9 cellular contexts compared by ENCODE assay signal in genomic region chr18:76451475-76452331, GRCh38. TPM values are rescaled to one million over a fixed set of nuclear protein-coding genes. Genes with fewer than 3 reads are reported as not detected.
DNase-seq lines count a peak whose midpoint lies in the region; ATAC-seq and TF ChIP-seq lines count a peak whose summit lies in the region.
"Had no signal": no experiment of that assay in that cellular context is flagged by ENCODE, and none has a peak within 500 bp of the region (broad histone marks: within the 10 kb centered on the region; RNA-seq: fewer than 3 reads in every experiment).

No MANE protein-coding gene starts in this region.

- H3K9me2 ChIP-seq in Karpas-422 (replicated peaks; ENCODE audit: insufficient read depth, low read length): no peaks in the 10 kb centered on the region

- TF ChIP-seq POLR2A in GM18505 (IDR thresholded peaks at IDR 0.05; ENCODE audit: borderline replicate concordance, extremely low read depth, insufficient read depth, insufficient read length): no peak

- H3K4me1 Mint-ChIP-seq in brain: peaks cover 98% of the 10 kb centered on the region

- ATAC-seq in left colon (peak; percentile 50), GM18505 (IDR thresholded peaks at IDR 0.05; ENCODE audit: unreplicated experiment) (no peak)
- ATAC-seq in stimulated activated naive CD8-positive, alpha-beta T cell treated with anti-CD3 and anti-CD28 coated beads, Interleukin-15, Interleukin-2, amounts not matched to agents 100 U/mL and 50 U/mL, for 24 hours: peak; percentile 69
- ATAC-seq: K562 had no signal

- H3K9me3 Mint-ChIP-seq in brain: no peaks in the 10 kb centered on the region

- H3K27me3 Mint-ChIP-seq in brain: no peaks in the 10 kb centered on the region

- peak; percentile 27 for DNase-seq in GF-D8 (lab: John Stamatoyannopoulos, UW)
- peak; percentile 67 for DNase-seq in Karpas-422
- peak in 1 of 2 donors; percentile 17 for DNase-seq in left colon
- DNase-seq in stimulated activated naive CD8-positive, alpha-beta T cell treated with anti-CD3 and anti-CD28 coated beads, Interleukin-15, Interleukin-2, amounts not matched to agents 100 U/mL and 50 U/mL, for 24 hours: no peak
- no peak for DNase-seq in GM19240 (ENCODE audit: insufficient read length, low spot score)
- DNase-seq in SKM-1 treated with dmso at 0.1 percent for 144 hours (lab: John Stamatoyannopoulos, UW; ENCODE audit: unreplicated experiment): no peak

- no peaks in the 10 kb centered on the region for H3K36me3 ChIP-seq in Karpas-422 (ENCODE audit: insufficient read depth, low read length)

- no peak overlapping the region for H2AFZ ChIP-seq in Karpas-422 (ENCODE audit: low read length)

- H3K4me3 Mint-ChIP-seq in brain: peak overlapping the region; percentile 83 to 89 (median 85)

- intact Hi-C loops in left colon (cut with DNase I, micrococcal nuclease): loop anchor here in 1 of 2 donors (5.0 kb wide), 1 partner anchor 36 kb away; no protein-coding TSS in a partner anchor

- H3K27ac ChIP-seq in Karpas-422 (ENCODE audit: low read length): peak overlapping the region; percentile 60

- H3K4me3 ChIP-seq in Karpas-422 (ENCODE audit: low read length): peak overlapping the region; percentile 70
- H3K4me3 ChIP-seq: K562 had no signal

- H3K9ac ChIP-seq in Karpas-422 (ENCODE audit: low read length): peak overlapping the region; percentile 75

- peak in 1 of 2 experiments; percentile 29 for TF ChIP-seq CTCF in brain (conservative IDR thresholded peaks at IDR 0.05)

- H3K27ac Mint-ChIP-seq in brain: peak overlapping the region; percentile 82 to 97 (median 96)

- peak overlapping the region; percentile 88 for H3K4me2 ChIP-seq in Karpas-422 (ENCODE audit: low read depth, low read length, poor library complexity, severe bottlenecking)

- H3K4me1 ChIP-seq in Karpas-422 (ENCODE audit: low read length): peaks cover 96% of the 10 kb centered on the region

- H3K9me3 ChIP-seq in Karpas-422 (ENCODE audit: low read length): no peaks in the 10 kb centered on the region

- peaks cover 20% of the 10 kb centered on the region for H3K36me3 Mint-ChIP-seq in brain

- H3K27me3 ChIP-seq in Karpas-422 (ENCODE audit: low read length): no peaks in the 10 kb centered on the region

- H3K79me2 ChIP-seq in Karpas-422 (ENCODE audit: low read length): peaks cover 100% of the 10 kb centered on the region

- peaks cover 47% of the 10 kb centered on the region for H4K20me1 ChIP-seq in Karpas-422 (ENCODE audit: insufficient read depth, low read depth, low read length)

RNA-seq across cellular contexts. Expression of gene ZNF516, which starts 43.3 kb away (rescaled TPM):
- total RNA-seq in Karpas-422 (2014; rRNA removed; shearing (Covaris generic); ENCODE audit: low replicate concordance): 41.0 and 53.3 TPM in 2 replicates
- 29.0 TPM for polyA plus RNA-seq in brain (ENCODE audit: insufficient read depth, low read depth, low replicate concordance)
- total RNA-seq in left colon: 10 to 100 TPM; 23.1 to 23.6 TPM

Comparison
In these comparisons a context has a peak if more than half of its experiments do, and no peak if none do; other contexts are left out.
1. DNase-seq: peak in GF-D8 (single experiment) and Karpas-422 (single experiment); none in stimulated activated naive CD8-positive, alpha-beta T cell treated with anti-CD3 and anti-CD28 coated beads, Interleukin-15, Interleukin-2, amounts not matched to agents 100 U/mL and 50 U/mL, for 24 hours (single experiment), GM19240 (single experiment) and SKM-1 treated with dmso at 0.1 percent for 144 hours (single experiment).